Comparison of ENCODE assay signal across 8 cellular contexts in genomic region chr4:153318696-153319320, GRCh38. TPM values are rescaled to one million over a fixed set of nuclear protein-coding genes. Genes with fewer than 3 reads are reported as not detected.
DNase-seq lines count a peak whose midpoint lies in the region; FAIRE-seq and TF ChIP-seq lines count a peak whose summit lies in the region.

No MANE protein-coding gene starts in this region.

- no peak for FAIRE-seq in RCC 7860 (lab: Jason Lieb, UNC)

- no peaks in the 10 kb centered on the region for H3K36me3 ChIP-seq in colonic mucosa

- WGBS in lower leg skin, 2 donors, result 74 to 78% methylated on average over 2 of the region's 2 CpGs

- peak; percentile 53 for DNase-seq in AG10803 (ENCODE audit: low read depth)
- peak; percentile 78 for DNase-seq in HT-29 (ENCODE audit: low spot score)
- peak; percentile 16 for DNase-seq in RCC 7860 (ENCODE audit: low spot score)
- no peak for DNase-seq in colonic mucosa
- peak; percentile 61 to 72 for DNase-seq in lung microvascular endothelial cell (ENCODE audit: low read depth in 2 of 2)
- DNase-seq in activated effector memory CD4-positive, alpha-beta T cell treated with anti-CD3 and anti-CD28 coated beads, Interleukin-2, amount 50 U/mL, for 16 hours, result no peak
- no peak for DNase-seq in lower leg skin (ENCODE audit: low spot score in 2 of 2)

- H3K9ac ChIP-seq in colonic mucosa (ENCODE audit: low read depth in 2 of 2, low read length in 2 of 2), result no peak overlapping the region

- intact Hi-C loops in colonic mucosa (cut with DNase I) (loop anchor here (10.0 kb wide), 1 partner anchor 114 kb away; the partner anchor contains the start of gene TRIM2), lower leg skin (cut with DNase I; ENCODE audit: low total_unique reads) (no loop called here)

- no peaks in the 10 kb centered on the region for H3K27me3 ChIP-seq in colonic mucosa

- no peaks in the 10 kb centered on the region for H3K9me3 ChIP-seq in colonic mucosa

- H3K4me3 ChIP-seq in AG10803 (ENCODE audit: low read length) (no peak overlapping the region), colonic mucosa (no peak overlapping the region), lower leg skin (ENCODE audit: low read depth, poor library complexity, severe bottlenecking) (no peak overlapping the region)

- H3K27ac ChIP-seq in colonic mucosa, result no peak overlapping the region

- no peak for TF ChIP-seq POLR2A in lower leg skin (IDR thresholded peaks at IDR 0.05)

- TF ChIP-seq CTCF in AG10803 (conservative IDR thresholded peaks at IDR 0.05; ENCODE audit: low read length), result peak; percentile 87
- peak; percentile 70 for TF ChIP-seq CTCF in GM12872 (IDR thresholded peaks at IDR 0.05; ENCODE audit: insufficient read depth, low read depth, low read length)
- TF ChIP-seq CTCF in colonic mucosa (IDR thresholded peaks at IDR 0.05), result peak; percentile 37
- no peak for TF ChIP-seq CTCF in lower leg skin (IDR thresholded peaks at IDR 0.05)

- no peaks in the 10 kb centered on the region for H3K4me1 ChIP-seq in colonic mucosa

RNA-seq across cellular contexts. Expression of gene MND1, which starts 25.7 kb away (rescaled TPM):
- 3.9 and 5.7 TPM in 2 replicates for total RNA-seq in HT-29 (2014; rRNA removed; shearing (Covaris generic))
- total RNA-seq in colonic mucosa (10 to 100 TPM in 1 of 2 donors, 1 to 10 TPM in 1; 4.8 to 11.7 TPM), lung microvascular endothelial cell (0.40 and 2.8 TPM in 2 replicates), lower leg skin (1 to 10 TPM in 1 of 4 donors, under 1 TPM in 1, not detected in 2; 0.49 to 2.4 TPM)

Comparison
In these comparisons a context has a peak if more than half of its experiments do, and no peak if none do; other contexts are left out.
1. DNase-seq: peak in AG10803 (single experiment), HT-29 (single experiment), RCC 7860 (single experiment) and lung microvascular endothelial cell (2 of 2); none in colonic mucosa (single experiment), activated effector memory CD4-positive, alpha-beta T cell treated with anti-CD3 and anti-CD28 coated beads, Interleukin-2, amount 50 U/mL, for 16 hours (single experiment) and lower leg skin (0 of 2).
2. CTCF ChIP-seq: peak in AG10803 (single experiment), GM12872 (single experiment) and colonic mucosa (single experiment); none in lower leg skin (0 of 3).